9 cellular contexts compared by ENCODE assay signal in the genomic region with DNA sequence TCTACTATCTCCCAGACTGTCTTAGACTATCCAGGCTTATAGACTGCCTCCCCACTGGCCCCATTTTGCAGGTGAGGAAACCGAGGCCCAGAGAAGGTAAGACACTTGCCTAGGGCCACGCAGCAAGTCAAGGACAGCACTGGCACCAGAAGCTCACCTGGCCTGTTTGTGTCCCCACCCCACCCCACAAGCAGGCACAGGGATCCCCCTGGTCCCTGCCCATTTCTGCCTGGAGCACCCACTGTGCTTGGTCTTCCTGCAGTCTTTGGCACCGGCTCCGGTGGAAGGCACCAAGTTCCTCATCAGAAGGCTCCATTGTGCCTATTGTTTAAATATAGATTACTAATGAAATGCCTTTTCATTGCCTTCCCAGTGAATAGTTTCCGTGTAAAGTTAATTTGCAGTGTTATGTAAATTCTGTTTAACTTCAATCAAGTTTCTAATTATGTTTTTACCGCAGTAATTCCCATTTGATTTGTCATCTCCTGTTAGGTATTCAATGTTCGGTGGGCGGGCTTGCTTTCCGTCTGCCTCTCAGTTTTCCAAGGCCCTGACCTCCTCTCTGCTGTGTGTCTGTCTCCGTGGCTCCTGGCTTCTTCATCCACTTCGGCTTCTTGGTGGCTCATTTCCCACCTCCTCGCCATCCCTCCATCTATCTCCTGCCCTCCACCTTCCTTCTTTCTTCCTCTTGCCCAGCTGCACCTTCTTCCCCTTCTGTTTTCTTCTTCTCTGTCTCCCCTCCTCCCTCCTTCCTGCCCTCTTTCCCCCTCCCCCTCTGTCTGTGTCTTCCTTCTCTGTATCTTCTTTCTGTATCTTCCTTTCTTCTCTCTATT.
DNase-seq lines count a peak whose midpoint lies in the region; ATAC-seq and TF ChIP-seq lines count a peak whose summit lies in the region.
"Had no signal": no experiment of that assay in that cellular context is flagged by ENCODE, and none has a peak within 500 bp of the region (broad histone marks: within the 10 kb centered on the region; RNA-seq: fewer than 3 reads in every experiment).

No MANE protein-coding gene starts in this region.

- H3K4me3 Mint-ChIP-seq in stimulated activated naive CD8-positive, alpha-beta T cell treated with anti-CD3 and anti-CD28 coated beads, Interleukin-15, Interleukin-2, amounts not matched to agents 100 ng/mL and 50 ng/mL, for 24 hours, result no peak overlapping the region
- H3K4me3 Mint-ChIP-seq in brain (no peak overlapping the region), naive B cell (peak overlapping the region in 6 of 8 donors; percentile 8 to 74 (median 58))

- ATAC-seq in stimulated activated naive CD8-positive, alpha-beta T cell treated with anti-CD3 and anti-CD28 coated beads, Interleukin-15, Interleukin-2, amounts not matched to agents 100 U/mL and 50 U/mL, for 24 hours, result no peak
- ATAC-seq in naive B cell (ENCODE audit: low read depth in 2 of 2), result no peak
- ATAC-seq in HG03520 (IDR thresholded peaks at IDR 0.05; ENCODE audit: unreplicated experiment), result no peak
- no peak for ATAC-seq in HG02970 (IDR thresholded peaks at IDR 0.05; ENCODE audit: low FRiP score, unreplicated experiment)

- no peaks in the 10 kb centered on the region for H3K27me3 Mint-ChIP-seq in stimulated activated naive CD8-positive, alpha-beta T cell treated with anti-CD3 and anti-CD28 coated beads, Interleukin-15, Interleukin-2, amounts not matched to agents 100 ng/mL and 50 ng/mL, for 24 hours
- H3K27me3 Mint-ChIP-seq in brain, result no peaks in the 10 kb centered on the region
- H3K27me3 Mint-ChIP-seq in naive B cell, result peaks cover 4 to 26% (median 25%) of the 10 kb centered on the region in 3 donors

- H3K9me3 Mint-ChIP-seq in stimulated activated naive CD8-positive, alpha-beta T cell treated with anti-CD3 and anti-CD28 coated beads, Interleukin-15, Interleukin-2, amounts not matched to agents 100 ng/mL and 50 ng/mL, for 24 hours, result no peaks in the 10 kb centered on the region
- H3K9me3 Mint-ChIP-seq in brain (no peaks in the 10 kb centered on the region), naive B cell (no peaks in the 10 kb centered on the region)

- TF ChIP-seq CTCF in brain (conservative IDR thresholded peaks at IDR 0.05), result no peak

- no peak for DNase-seq in stimulated activated naive CD8-positive, alpha-beta T cell treated with anti-CD3 and anti-CD28 coated beads, Interleukin-15, Interleukin-2, amounts not matched to agents 100 U/mL and 50 U/mL, for 24 hours
- DNase-seq in naive B cell, result no peak
- no peak for DNase-seq in stimulated activated naive CD4-positive, alpha-beta T cell (lab: John Stamatoyannopoulos, UW)
- no peak for DNase-seq in erythroblast (lab: John Stamatoyannopoulos, UW)
- DNase-seq: stimulated activated CD4-positive, alpha-beta T cell treated with anti-CD3 and anti-CD28 coated beads, Interleukin-2, amount 100 ng/mL, for 48 hours had no signal

- H3K27ac Mint-ChIP-seq in stimulated activated naive CD8-positive, alpha-beta T cell treated with anti-CD3 and anti-CD28 coated beads, Interleukin-15, Interleukin-2, amounts not matched to agents 100 ng/mL and 50 ng/mL, for 24 hours, result peak overlapping the region; percentile 45
- peak overlapping the region in 4 of 5 experiments; percentile 17 to 84 (median 62) for H3K27ac Mint-ChIP-seq in brain
- H3K27ac Mint-ChIP-seq in naive B cell, result peak overlapping the region in 4 of 6 donors; percentile 29 to 80 (median 62)

- peaks cover 76% of the 10 kb centered on the region for H3K4me1 Mint-ChIP-seq in stimulated activated naive CD8-positive, alpha-beta T cell treated with anti-CD3 and anti-CD28 coated beads, Interleukin-15, Interleukin-2, amounts not matched to agents 100 ng/mL and 50 ng/mL, for 24 hours (ENCODE audit: low read depth)
- H3K4me1 Mint-ChIP-seq in brain, result peaks cover 98% of the 10 kb centered on the region
- peaks cover 49 to 63% (median 61%) of the 10 kb centered on the region in 3 donors for H3K4me1 Mint-ChIP-seq in naive B cell

- H3K36me3 Mint-ChIP-seq in stimulated activated naive CD8-positive, alpha-beta T cell treated with anti-CD3 and anti-CD28 coated beads, Interleukin-15, Interleukin-2, amounts not matched to agents 100 ng/mL and 50 ng/mL, for 24 hours (ENCODE audit: low read depth), result no peaks in the 10 kb centered on the region
- H3K36me3 Mint-ChIP-seq in brain, result peaks cover 23% of the 10 kb centered on the region
- H3K36me3 Mint-ChIP-seq in naive B cell, result peaks cover 0 to 8% of the 10 kb centered on the region in 2 donors

- no peak for TF ChIP-seq POLR2A in erythroblast (IDR thresholded peaks at IDR 0.05; ENCODE audit: low read length)

Comparison
In these comparisons a context has a peak if more than half of its experiments do, and no peak if none do; other contexts are left out.
1. H3K4me3 Mint-ChIP-seq: peak in naive B cell (6 of 8); none in stimulated activated naive CD8-positive, alpha-beta T cell treated with anti-CD3 and anti-CD28 coated beads, Interleukin-15, Interleukin-2, amounts not matched to agents 100 ng/mL and 50 ng/mL, for 24 hours (single experiment) and brain (0 of 5).
2. Peak in every context shown above with its lines, with median percentiles within 50 percentile points of each other: H3K27ac Mint-ChIP-seq.